ENCODE assay signal across 13 cellular contexts in the genomic region with DNA sequence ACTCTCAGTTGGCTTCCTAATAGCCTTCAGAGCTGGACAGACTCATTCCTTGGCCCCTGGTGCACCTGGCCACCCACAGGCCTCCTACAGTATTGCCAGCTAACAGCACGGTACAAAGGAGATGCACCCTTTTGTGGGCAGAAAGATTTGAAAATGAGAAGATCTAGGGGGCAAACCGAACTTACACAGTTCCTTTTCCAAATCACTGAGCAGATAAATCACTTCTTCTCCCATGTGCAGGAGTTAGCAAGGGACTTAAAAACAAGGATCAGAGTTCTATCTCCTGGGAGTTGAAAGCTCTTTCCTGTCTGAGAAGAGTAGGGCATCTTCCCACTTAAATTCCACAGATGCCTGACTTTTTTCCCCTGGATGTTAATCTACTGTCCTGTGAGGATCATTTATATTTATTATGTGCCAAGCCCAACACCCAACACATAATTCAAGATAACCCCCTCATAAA.
DNase-seq lines count a peak whose midpoint lies in the region; ATAC-seq and TF ChIP-seq lines count a peak whose summit lies in the region.
"Had no signal": no experiment of that assay in that cellular context is flagged by ENCODE, and none has a peak within 500 bp of the region (broad histone marks: within the 10 kb centered on the region; RNA-seq: fewer than 3 reads in every experiment).

No MANE protein-coding gene starts in this region.

- H3K9me3 ChIP-seq in MG63: no peaks in the 10 kb centered on the region
- H3K9me3 ChIP-seq: testis had no signal

- no peaks in the 10 kb centered on the region for H3K36me3 ChIP-seq in MG63

- peaks cover 18% of the 10 kb centered on the region for H3K4me1 Mint-ChIP-seq in nephron progenitor cell
- H3K4me1 Mint-ChIP-seq in effector memory CD8-positive, alpha-beta T cell (ENCODE audit: low read depth in 2 of 2): no peaks in the 10 kb centered on the region

- no peaks in the 10 kb centered on the region for H3K36me3 Mint-ChIP-seq in nephron progenitor cell (ENCODE audit: low read depth)
- peaks cover 3% of the 10 kb centered on the region for H3K36me3 Mint-ChIP-seq in effector memory CD8-positive, alpha-beta T cell (ENCODE audit: insufficient read depth)

- H3K27me3 ChIP-seq in MG63: no peaks in the 10 kb centered on the region
- H3K27me3 ChIP-seq: testis had no signal

- ATAC-seq in effector memory CD8-positive, alpha-beta T cell (replicated peaks): no peak
- ATAC-seq: activated CD4-positive, CD25-positive, alpha-beta regulatory T cell treated with anti-CD3 and anti-CD28 coated beads, Interleukin-2, amount 50 U/mL, for 24 hours had no signal

- DNase-seq in EH (ENCODE audit: low read depth): peak; percentile 82
- DNase-seq in MG63: peak; percentile 26
- DNase-seq in choroid plexus epithelial cell (ENCODE audit: low read depth): peak; percentile 64
- DNase-seq in nephron progenitor cell: peak; percentile 11
- no peak for DNase-seq in DMS53 treated with DMSO at 0.1 percent for 48 hours (lab: John Stamatoyannopoulos, UW; ENCODE audit: unreplicated experiment)
- DNase-seq in cerebellum (ENCODE audit: low spot score): no peak
- no peak for DNase-seq in Ammon's horn (ENCODE audit: low spot score)
- DNase-seq in effector memory CD8-positive, alpha-beta T cell: no peak
- DNase-seq: NCI-H2081 treated with DMSO at 0.1 percent for 48 hours, testis had no signal

- H3K4me3 Mint-ChIP-seq in nephron progenitor cell: no peak overlapping the region
- no peak overlapping the region for H3K4me3 Mint-ChIP-seq in effector memory CD8-positive, alpha-beta T cell
- H3K4me3 Mint-ChIP-seq: activated T-helper 1 cell treated with anti-CD3 and anti-CD28 coated beads, Interleukin-12 subunit alpha, Interleukin-12 subunit beta, Interleukin-2, Interleukin-4 antibody, amounts not matched to agents 30 ng/mL and 10 ng/mL and 1 ng/mL, durations not matched to agents 14 hours and 24 hours and 36 hours had no signal

- H3K27me3 Mint-ChIP-seq in nephron progenitor cell (ENCODE audit: low read depth, poor library complexity): peaks cover 4% of the 10 kb centered on the region
- peaks cover 24 to 30% of the 10 kb centered on the region in 2 donors for H3K27me3 Mint-ChIP-seq in effector memory CD8-positive, alpha-beta T cell

- peaks cover 16% of the 10 kb centered on the region for H3K9me3 Mint-ChIP-seq in nephron progenitor cell
- H3K9me3 Mint-ChIP-seq in effector memory CD8-positive, alpha-beta T cell: no peaks in the 10 kb centered on the region
- H3K9me3 Mint-ChIP-seq: activated T-helper 1 cell treated with anti-CD3 and anti-CD28 coated beads, Interleukin-12 subunit alpha, Interleukin-12 subunit beta, Interleukin-2, Interleukin-4 antibody, amounts not matched to agents 30 ng/mL and 10 ng/mL and 1 ng/mL, durations not matched to agents 14 hours and 24 hours and 36 hours had no signal

- TF ChIP-seq CTCF in choroid plexus epithelial cell (conservative IDR thresholded peaks at IDR 0.05; ENCODE audit: low read depth, low read length) (peak; percentile 62), nephron progenitor cell (IDR thresholded peaks at IDR 0.05) (peak; percentile 23)

- peak overlapping the region; percentile 88 for H3K27ac Mint-ChIP-seq in nephron progenitor cell
- no peak overlapping the region for H3K27ac Mint-ChIP-seq in effector memory CD8-positive, alpha-beta T cell
- H3K27ac Mint-ChIP-seq: activated T-helper 1 cell treated with anti-CD3 and anti-CD28 coated beads, Interleukin-12 subunit alpha, Interleukin-12 subunit beta, Interleukin-2, Interleukin-4 antibody, amounts not matched to agents 30 ng/mL and 10 ng/mL and 1 ng/mL, durations not matched to agents 14 hours and 24 hours and 36 hours had no signal

- H3K4me3 ChIP-seq in MG63 (no peak overlapping the region), choroid plexus epithelial cell (ENCODE audit: low read depth, low read length) (no peak overlapping the region)
- H3K4me3 ChIP-seq: lung, testis had no signal

Comparison
In these comparisons a context has a peak if more than half of its experiments do, and no peak if none do; other contexts are left out.
1. DNase-seq: peak in EH (single experiment), MG63 (single experiment), choroid plexus epithelial cell (single experiment) and nephron progenitor cell (single experiment); none in DMS53 treated with DMSO at 0.1 percent for 48 hours (single experiment), cerebellum (single experiment), Ammon's horn (single experiment) and effector memory CD8-positive, alpha-beta T cell (0 of 3).